In the genomic region with DNA sequence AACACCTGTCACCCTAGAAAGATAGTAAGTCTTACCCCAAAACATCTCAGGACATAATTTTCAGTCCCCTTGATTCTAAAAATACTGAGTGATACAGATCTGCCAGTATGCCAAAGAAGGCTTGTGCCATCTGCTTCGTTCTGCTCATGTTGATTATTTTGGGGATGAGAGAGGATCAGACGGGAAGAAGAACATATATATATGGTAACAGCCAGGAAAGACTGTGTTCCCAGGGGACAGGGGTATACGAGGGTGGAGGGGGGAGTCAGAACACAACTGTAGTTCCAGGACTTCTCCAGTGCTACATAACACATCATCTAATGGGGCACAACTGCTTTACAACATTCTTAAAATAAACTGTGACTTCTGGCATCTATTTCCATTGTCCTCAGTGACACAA, we compare ENCODE assay signal across 23 cellular contexts.
"Had no signal": no experiment of that assay in that cellular context is flagged by ENCODE, and none has a peak within 500 bp of the region (broad histone marks: within the 10 kb centered on the region; RNA-seq: fewer than 3 reads in every experiment).

No MANE protein-coding gene starts in this region.

- H3K27ac ChIP-seq: ascending aorta, SJCRH30, SK-N-MC, WERI-Rb-1 had no signal

- H3K4me1 ChIP-seq: ascending aorta, SJCRH30 had no signal

- DNase-seq: activated CD4-positive, alpha-beta memory T cell treated with anti-CD3 and anti-CD28 coated beads, Interleukin-2, amount 10 ng/mL, durations not matched to agents 7 days and 5 days; activated CD4-positive, alpha-beta T cell treated with anti-CD3 and anti-CD28 coated beads for 1 hour; activated CD4-positive, alpha-beta T cell treated with anti-CD3 and anti-CD28 coated beads for 48 hours; activated CD4-positive, CD25-positive, alpha-beta regulatory T cell; activated gamma-delta T cell; activated naive CD4-positive, alpha-beta T cell treated with Interleukin-2 at 50 U/mL for 16 hours; activated naive CD8-positive, alpha-beta T cell treated with anti-CD3 and anti-CD28 coated beads, Interleukin-2, amount 10 ng/mL, durations not matched to agents 7 days and 5 days; activated T-cell treated with anti-CD3 and anti-CD28 coated beads, Interleukin-2, amount 50 U/mL, for 24 hours; Karpas-422; KBM-7; NCI-H1105; NCI-H1436; NCI-H1694; NCI-H1930; NCI-H2081 treated with DMSO at 0.1 percent for 48 hours; NCI-H226; NCI-H524 treated with DMSO at 0.1 percent for 48 hours; SHP77; SJCRH30; T1000; WERI-Rb-1 had no signal

- H3K4me3 ChIP-seq: ascending aorta, SJCRH30, SK-N-MC had no signal

- H3K27me3 ChIP-seq: ascending aorta, SJCRH30 had no signal

- H3K9me3 ChIP-seq: ascending aorta, SJCRH30 had no signal

- H3K36me3 ChIP-seq: WERI-Rb-1 had no signal
